In genomic region chr18:36933552-36933951, GRCh38 we compare ENCODE assay signal across 25 cellular contexts.
"Had no signal": no experiment of that assay in that cellular context is flagged by ENCODE, and none has a peak within 500 bp of the region (broad histone marks: within the 10 kb centered on the region; RNA-seq: fewer than 3 reads in every experiment).

No MANE protein-coding gene starts in this region.

- H3K36me3 ChIP-seq: neural progenitor cell, prostate gland, right atrium auricular region had no signal

- H3K9ac ChIP-seq: neural progenitor cell had no signal

- H3K4me2 ChIP-seq: hepatocyte, neural progenitor cell had no signal

- H2AFZ ChIP-seq: hepatocyte, neural progenitor cell had no signal

- H3K9me3 ChIP-seq: prostate gland, testis had no signal

- DNase-seq: dermis blood vessel endothelial cell; effector memory CD4-positive, alpha-beta T cell; foreskin keratinocyte; left cardiac atrium; left lung; mesenchymal stem cell; mucosa of descending colon; naive thymus-derived CD4-positive, alpha-beta T cell; nucleus accumbens; stimulated activated CD4-positive, alpha-beta T cell treated with anti-CD3 and anti-CD28 coated beads, Interleukin-2, amount 100 ng/mL, for 24 hours; stimulated activated CD4-positive, alpha-beta T cell treated with anti-CD3 and anti-CD28 coated beads, Interleukin-4, amount 100 ng/mL, for 24 hours; stimulated activated naive CD8-positive, alpha-beta T cell treated with anti-CD3 and anti-CD28 coated beads, Interleukin-15, Interleukin-2, amounts not matched to agents 100 U/mL and 50 U/mL, for 24 hours; substantia nigra; testis; tibial artery had no signal

- H3K4me3 ChIP-seq: coronary artery, esophagus muscularis mucosa, gastroesophageal sphincter, heart left ventricle, hepatocyte, left lung, mucosa of descending colon, neural progenitor cell, prostate gland, right atrium auricular region, testis, tibial artery had no signal

- H3K27ac ChIP-seq: coronary artery, esophagus muscularis mucosa, foreskin keratinocyte, gastroesophageal sphincter, heart left ventricle, hepatocyte, left lung, neural progenitor cell, prostate gland, right atrium auricular region, testis, tibial artery had no signal

- H3K4me1 ChIP-seq: esophagus muscularis mucosa, foreskin keratinocyte, gastroesophageal sphincter, left lung, prostate gland, testis had no signal

- ATAC-seq: foreskin keratinocyte; gastroesophageal sphincter; left cardiac atrium; left lung; mucosa of descending colon; naive thymus-derived CD4-positive, alpha-beta T cell; sciatic nerve; stimulated activated effector memory CD8-positive, alpha-beta T cell treated with anti-CD3 and anti-CD28 coated beads, Interleukin-12 subunit alpha, Interleukin-12 subunit beta, amount 100 ng/mL, for 72 hours; stimulated activated naive CD8-positive, alpha-beta T cell treated with anti-CD3 and anti-CD28 coated beads, Interleukin-15, Interleukin-2, amounts not matched to agents 100 U/mL and 50 U/mL, for 24 hours had no signal

- H3K27me3 ChIP-seq: esophagus muscularis mucosa, foreskin keratinocyte, gastroesophageal sphincter, heart left ventricle, hepatocyte, left lung, neural progenitor cell, right atrium auricular region, testis, tibial artery had no signal
